ENCODE assay signal across 9 cellular contexts in genomic region chr10:75283150-75284096, GRCh38. TPM values are rescaled to one million over a fixed set of nuclear protein-coding genes. Genes with fewer than 3 reads are reported as not detected.
DNase-seq lines count a peak whose midpoint lies in the region; ATAC-seq, FAIRE-seq and TF ChIP-seq lines count a peak whose summit lies in the region.
"Had no signal": no experiment of that assay in that cellular context is flagged by ENCODE, and none has a peak within 500 bp of the region (broad histone marks: within the 10 kb centered on the region; RNA-seq: fewer than 3 reads in every experiment).

No MANE protein-coding gene starts in this region.

- peak; percentile 50 for DNase-seq in HFFc6
- DNase-seq in adrenal gland: peak; percentile 77 to 94 (median 90)
- peak; percentile 74 for DNase-seq in hepatic stellate cell (ENCODE audit: low spot score)
- DNase-seq in renal cortical epithelial cell (ENCODE audit: low read depth): peak; percentile 63
- no peak for DNase-seq in SKM-1 treated with dmso at 0.1 percent for 144 hours (lab: John Stamatoyannopoulos, UW; ENCODE audit: unreplicated experiment)
- no peak for DNase-seq in RCC 7860 (ENCODE audit: low spot score)
- DNase-seq: activated naive CD4-positive, alpha-beta T cell treated with anti-CD3 and anti-CD28 coated beads for 36 hours had no signal

- intact Hi-C loops in adrenal gland (cut with DNase I): no loop called here

- H3K27ac Mint-ChIP-seq in HFFc6: no peak overlapping the region
- H3K27ac Mint-ChIP-seq: activated naive CD4-positive, alpha-beta T cell treated with anti-CD3 and anti-CD28 coated beads for 36 hours had no signal

- H3K9me3 Mint-ChIP-seq in HFFc6: no peaks in the 10 kb centered on the region
- H3K9me3 Mint-ChIP-seq: activated naive CD4-positive, alpha-beta T cell treated with anti-CD3 and anti-CD28 coated beads for 36 hours had no signal

- peaks cover 16 to 18% of the 10 kb centered on the region in 2 donors for H3K4me1 ChIP-seq in adrenal gland (replicated peaks in 1 of 2)

- ATAC-seq in GM21447 (IDR thresholded peaks at IDR 0.05; ENCODE audit: unreplicated experiment) (no peak), GM21367 (IDR thresholded peaks at IDR 0.05; ENCODE audit: unreplicated experiment) (no peak)

- H3K27ac ChIP-seq in adrenal gland: peak overlapping the region in 4 of 5 donors; percentile 53 to 81 (median 76)

- no peaks in the 10 kb centered on the region for H3K27me3 ChIP-seq in adrenal gland

- no peak overlapping the region; the same call in 1 of the 2 replicates for H3K4me3 Mint-ChIP-seq in HFFc6
- H3K4me3 Mint-ChIP-seq: activated naive CD4-positive, alpha-beta T cell treated with anti-CD3 and anti-CD28 coated beads for 36 hours had no signal

- H3K36me3 ChIP-seq in adrenal gland (replicated peaks in 1 of 2): no peaks in the 10 kb centered on the region

- TF ChIP-seq CTCF in HFFc6 (IDR thresholded peaks at IDR 0.05): no peak
- TF ChIP-seq CTCF in adrenal gland (IDR thresholded peaks at IDR 0.05): no peak

- peak overlapping the region in 2 of 4 donors; percentile 7 to 8 for H3K4me3 ChIP-seq in adrenal gland

- 3 to 17% (median 15%) methylated on average over 18 to 21 of the region's 21 CpGs for WGBS in adrenal gland, 4 donors

- no peaks in the 10 kb centered on the region for H3K36me3 Mint-ChIP-seq in HFFc6 (ENCODE audit: low read depth)

- H3K9me3 ChIP-seq in adrenal gland (replicated peaks in 1 of 3): no peaks in the 10 kb centered on the region

- peaks cover 11% of the 10 kb centered on the region for H3K4me1 Mint-ChIP-seq in HFFc6 (ENCODE audit: low read depth)

- FAIRE-seq in RCC 7860 (lab: Jason Lieb, UNC): no peak

- no peak for TF ChIP-seq POLR2A in adrenal gland (IDR thresholded peaks at IDR 0.05)

- peaks cover 58% of the 10 kb centered on the region for H3K27me3 Mint-ChIP-seq in HFFc6 (ENCODE audit: insufficient read depth)

RNA-seq across cellular contexts. Expression of gene COMTD1, which starts 47.7 kb away (rescaled TPM):
- total RNA-seq in HFFc6 (2021; fragmentation: NEBNext Ultra II Directional; extraction: Animal tissue kit (Norgen Biotek cat#: 25700)): 1 to 10 TPM; 5.6 to 9.5 (median 8.0) TPM
- total RNA-seq in adrenal gland: 10 to 100 TPM; 17.3 to 82.0 (median 32.7) TPM
- polyA plus RNA-seq in adrenal gland: 100 to 1,000 TPM in 1 of 3 donors, 10 to 100 TPM in 1, 1 to 10 TPM in 1; 2.0 to 137 (median 95.0) TPM
- 11.4 and 30.0 TPM in 2 replicates for total RNA-seq in renal cortical epithelial cell

Comparison
In these comparisons a context has a peak if more than half of its experiments do, and no peak if none do; other contexts are left out.
1. DNase-seq: peak in HFFc6 (single experiment), adrenal gland (7 of 7), hepatic stellate cell (single experiment) and renal cortical epithelial cell (single experiment); none in SKM-1 treated with dmso at 0.1 percent for 144 hours (single experiment) and RCC 7860 (single experiment).